ENCODE assay signal across 18 cellular contexts in genomic region chr1:182086136-182086535, GRCh38. TPM values are rescaled to one million over a fixed set of nuclear protein-coding genes. Genes with fewer than 3 reads are reported as not detected.
"Had no signal": no experiment of that assay in that cellular context is flagged by ENCODE, and none has a peak within 500 bp of the region (broad histone marks: within the 10 kb centered on the region; RNA-seq: fewer than 3 reads in every experiment).

No MANE protein-coding gene starts in this region.

- H3K4me1 ChIP-seq: colonic mucosa, prostate gland had no signal

- H3K4me3 ChIP-seq: colonic mucosa, prostate gland, suprapubic skin, transverse colon had no signal

- H3K27ac Mint-ChIP-seq: activated B cell treated with CpG ODN at 0.5 μM for 24 hours; activated naive CD8-positive, alpha-beta T cell treated with anti-CD3 and anti-CD28 coated beads, Interleukin-2, amount 50 U/mL, for 24 hours had no signal

- DNase-seq: activated B cell treated with CpG ODN at 0.5 μM for 24 hours; activated naive CD8-positive, alpha-beta T cell treated with anti-CD3 and anti-CD28 coated beads, Interleukin-2, amount 50 U/mL, for 24 hours; aorta; brain microvascular endothelial cell; central memory CD4-positive, alpha-beta T cell; colonic mucosa; erythroblast; midbrain; nephron progenitor cell; occipital lobe; stimulated activated naive CD8-positive, alpha-beta T cell treated with anti-CD3 and anti-CD28 coated beads, Interleukin-15, amount 100 ng/mL, for 72 hours; transverse colon had no signal

- H3K27ac ChIP-seq: brain microvascular endothelial cell, colonic mucosa, prostate gland, transverse colon had no signal

- H3K27me3 Mint-ChIP-seq: activated B cell treated with CpG ODN at 0.5 μM for 24 hours; activated naive CD8-positive, alpha-beta T cell treated with anti-CD3 and anti-CD28 coated beads, Interleukin-2, amount 50 U/mL, for 24 hours; stimulated activated naive CD8-positive, alpha-beta T cell treated with anti-CD3 and anti-CD28 coated beads, Interleukin-15, amount 100 ng/mL, for 72 hours had no signal

- H3K9me3 ChIP-seq: colonic mucosa, prostate gland, suprapubic skin, transverse colon had no signal

- H3K27me3 ChIP-seq: brain microvascular endothelial cell, colonic mucosa, suprapubic skin, transverse colon had no signal

- H3K36me3 ChIP-seq: brain microvascular endothelial cell, colonic mucosa, prostate gland, suprapubic skin, transverse colon had no signal

- H3K9me3 Mint-ChIP-seq: activated B cell treated with CpG ODN at 0.5 μM for 24 hours; activated naive CD8-positive, alpha-beta T cell treated with anti-CD3 and anti-CD28 coated beads, Interleukin-2, amount 50 U/mL, for 24 hours; nephron progenitor cell; stimulated activated naive CD8-positive, alpha-beta T cell treated with anti-CD3 and anti-CD28 coated beads, Interleukin-15, amount 100 ng/mL, for 72 hours had no signal

- ATAC-seq: activated naive CD8-positive, alpha-beta T cell treated with anti-CD3 and anti-CD28 coated beads, Interleukin-2, amount 50 U/mL, for 24 hours; left lobe of liver; right cardiac atrium; stimulated activated naive CD8-positive, alpha-beta T cell treated with anti-CD3 and anti-CD28 coated beads, Interleukin-15, amount 100 ng/mL, for 72 hours had no signal

- H3K4me3 Mint-ChIP-seq: activated B cell treated with CpG ODN at 0.5 μM for 24 hours; activated naive CD8-positive, alpha-beta T cell treated with anti-CD3 and anti-CD28 coated beads, Interleukin-2, amount 50 U/mL, for 24 hours; nephron progenitor cell; stimulated activated naive CD8-positive, alpha-beta T cell treated with anti-CD3 and anti-CD28 coated beads, Interleukin-15, amount 100 ng/mL, for 72 hours had no signal

RNA-seq across cellular contexts. Expression of gene ZNF648, which starts 24.6 kb away (rescaled TPM):
- total RNA-seq: activated B cell treated with CpG ODN at 0.5 μM for 24 hours; aorta; lung microvascular endothelial cell; right cardiac atrium; T-helper 2 cell treated with Interferon-gamma antibody and Interleukin-4, amounts not matched to agents 100 ng/mL and 5 ng/mL, for 36 hours had no signal
